In the genomic region with DNA sequence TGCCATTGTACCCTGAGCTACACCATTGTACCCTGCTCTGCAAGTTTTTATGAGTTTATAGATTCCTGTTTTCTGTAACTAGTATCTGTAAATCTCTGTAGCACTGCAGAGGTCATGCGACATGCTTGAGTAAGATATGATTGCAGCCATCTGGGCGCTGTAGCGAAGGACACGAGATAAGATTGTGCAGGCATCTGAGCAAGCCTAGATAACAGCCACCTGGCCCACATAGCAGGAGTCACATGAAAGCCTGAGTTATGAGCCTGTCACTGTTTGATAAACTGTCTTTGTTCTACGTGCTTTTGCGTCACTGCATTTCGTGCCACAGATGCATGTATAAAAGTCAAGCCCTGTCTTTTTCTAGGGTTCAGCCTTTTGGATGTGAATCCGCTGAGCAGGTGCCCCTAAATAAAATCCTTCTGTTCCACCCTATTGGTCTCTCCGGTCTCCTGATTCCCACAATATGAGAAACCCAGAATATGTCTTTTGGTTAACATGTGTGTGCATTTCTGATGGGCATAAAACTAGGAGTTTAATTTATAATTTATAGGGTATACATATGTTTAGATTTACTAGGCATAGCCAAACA, we compare ENCODE assay signal across 1 cellular context.
TF ChIP-seq lines count a peak whose summit lies in the region.

No MANE protein-coding gene starts in this region.

TF ChIP-seq in GM23338, 12 proteins besides CTCF, POLR2A, EP300 and RAD21:
- TF ChIP-seq, protein P1, sequence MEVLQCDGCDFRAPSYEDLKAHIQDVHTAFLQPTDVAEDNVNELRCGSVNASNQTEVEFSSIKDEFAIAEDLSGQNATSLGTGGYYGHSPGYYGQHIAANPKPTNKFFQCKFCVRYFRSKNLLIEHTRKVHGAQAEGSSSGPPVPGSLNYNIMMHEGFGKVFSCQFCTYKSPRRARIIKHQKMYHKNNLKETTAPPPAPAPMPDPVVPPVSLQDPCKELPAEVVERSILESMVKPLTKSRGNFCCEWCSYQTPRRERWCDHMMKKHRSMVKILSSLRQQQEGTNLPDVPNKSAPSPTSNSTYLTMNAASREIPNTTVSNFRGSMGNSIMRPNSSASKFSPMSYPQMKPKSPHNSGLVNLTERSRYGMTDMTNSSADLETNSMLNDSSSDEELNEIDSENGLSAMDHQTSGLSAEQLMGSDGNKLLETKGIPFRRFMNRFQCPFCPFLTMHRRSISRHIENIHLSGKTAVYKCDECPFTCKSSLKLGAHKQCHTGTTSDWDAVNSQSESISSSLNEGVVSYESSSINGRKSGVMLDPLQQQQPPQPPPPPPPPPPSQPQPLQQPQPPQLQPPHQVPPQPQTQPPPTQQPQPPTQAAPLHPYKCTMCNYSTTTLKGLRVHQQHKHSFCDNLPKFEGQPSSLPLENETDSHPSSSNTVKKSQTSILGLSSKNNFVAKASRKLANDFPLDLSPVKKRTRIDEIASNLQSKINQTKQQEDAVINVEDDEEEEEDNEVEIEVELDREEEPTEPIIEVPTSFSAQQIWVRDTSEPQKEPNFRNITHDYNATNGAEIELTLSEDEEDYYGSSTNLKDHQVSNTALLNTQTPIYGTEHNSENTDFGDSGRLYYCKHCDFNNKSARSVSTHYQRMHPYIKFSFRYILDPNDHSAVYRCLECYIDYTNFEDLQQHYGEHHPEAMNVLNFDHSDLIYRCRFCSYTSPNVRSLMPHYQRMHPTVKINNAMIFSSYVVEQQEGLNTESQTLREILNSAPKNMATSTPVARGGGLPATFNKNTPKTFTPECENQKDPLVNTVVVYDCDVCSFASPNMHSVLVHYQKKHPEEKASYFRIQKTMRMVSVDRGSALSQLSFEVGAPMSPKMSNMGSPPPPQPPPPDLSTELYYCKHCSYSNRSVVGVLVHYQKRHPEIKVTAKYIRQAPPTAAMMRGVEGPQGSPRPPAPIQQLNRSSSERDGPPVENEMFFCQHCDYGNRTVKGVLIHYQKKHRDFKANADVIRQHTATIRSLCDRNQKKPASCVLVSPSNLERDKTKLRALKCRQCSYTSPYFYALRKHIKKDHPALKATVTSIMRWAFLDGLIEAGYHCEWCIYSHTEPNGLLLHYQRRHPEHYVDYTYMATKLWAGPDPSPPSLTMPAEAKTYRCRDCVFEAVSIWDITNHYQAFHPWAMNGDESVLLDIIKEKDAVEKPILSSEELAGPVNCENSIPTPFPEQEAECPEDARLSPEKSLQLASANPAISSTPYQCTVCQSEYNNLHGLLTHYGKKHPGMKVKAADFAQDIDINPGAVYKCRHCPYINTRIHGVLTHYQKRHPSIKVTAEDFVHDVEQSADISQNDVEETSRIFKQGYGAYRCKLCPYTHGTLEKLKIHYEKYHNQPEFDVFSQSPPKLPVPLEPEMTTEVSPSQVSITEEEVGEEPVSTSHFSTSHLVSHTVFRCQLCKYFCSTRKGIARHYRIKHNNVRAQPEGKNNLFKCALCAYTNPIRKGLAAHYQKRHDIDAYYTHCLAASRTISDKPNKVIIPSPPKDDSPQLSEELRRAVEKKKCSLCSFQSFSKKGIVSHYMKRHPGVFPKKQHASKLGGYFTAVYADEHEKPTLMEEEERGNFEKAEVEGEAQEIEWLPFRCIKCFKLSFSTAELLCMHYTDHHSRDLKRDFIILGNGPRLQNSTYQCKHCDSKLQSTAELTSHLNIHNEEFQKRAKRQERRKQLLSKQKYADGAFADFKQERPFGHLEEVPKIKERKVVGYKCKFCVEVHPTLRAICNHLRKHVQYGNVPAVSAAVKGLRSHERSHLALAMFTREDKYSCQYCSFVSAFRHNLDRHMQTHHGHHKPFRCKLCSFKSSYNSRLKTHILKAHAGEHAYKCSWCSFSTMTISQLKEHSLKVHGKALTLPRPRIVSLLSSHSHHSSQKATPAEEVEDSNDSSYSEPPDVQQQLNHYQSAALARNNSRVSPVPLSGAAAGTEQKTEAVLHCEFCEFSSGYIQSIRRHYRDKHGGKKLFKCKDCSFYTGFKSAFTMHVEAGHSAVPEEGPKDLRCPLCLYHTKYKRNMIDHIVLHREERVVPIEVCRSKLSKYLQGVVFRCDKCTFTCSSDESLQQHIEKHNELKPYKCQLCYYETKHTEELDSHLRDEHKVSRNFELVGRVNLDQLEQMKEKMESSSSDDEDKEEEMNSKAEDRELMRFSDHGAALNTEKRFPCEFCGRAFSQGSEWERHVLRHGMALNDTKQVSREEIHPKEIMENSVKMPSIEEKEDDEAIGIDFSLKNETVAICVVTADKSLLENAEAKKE (CRISPR knock-in tag; IDR thresholded peaks at IDR 0.05), result no peak
- TF ChIP-seq EZH2 (IDR thresholded peaks at IDR 0.05; ENCODE audit: low read depth, unreplicated experiment), result no peak
- TF ChIP-seq EZH2phosphoT487 (IDR thresholded peaks at IDR 0.05; ENCODE audit: unreplicated experiment), result no peak
- no peak for TF ChIP-seq NANOG (IDR thresholded peaks at IDR 0.05; ENCODE audit: borderline replicate concordance)
- TF ChIP-seq ZNF331 (CRISPR knock-in tag; IDR thresholded peaks at IDR 0.05; ENCODE audit: low read depth), result no peak
- no peak for TF ChIP-seq ZNF114 (CRISPR knock-in tag; IDR thresholded peaks at IDR 0.05)
- no peak for TF ChIP-seq JUNB (IDR thresholded peaks at IDR 0.05; ENCODE audit: unreplicated experiment)
- TF ChIP-seq, protein P2, sequence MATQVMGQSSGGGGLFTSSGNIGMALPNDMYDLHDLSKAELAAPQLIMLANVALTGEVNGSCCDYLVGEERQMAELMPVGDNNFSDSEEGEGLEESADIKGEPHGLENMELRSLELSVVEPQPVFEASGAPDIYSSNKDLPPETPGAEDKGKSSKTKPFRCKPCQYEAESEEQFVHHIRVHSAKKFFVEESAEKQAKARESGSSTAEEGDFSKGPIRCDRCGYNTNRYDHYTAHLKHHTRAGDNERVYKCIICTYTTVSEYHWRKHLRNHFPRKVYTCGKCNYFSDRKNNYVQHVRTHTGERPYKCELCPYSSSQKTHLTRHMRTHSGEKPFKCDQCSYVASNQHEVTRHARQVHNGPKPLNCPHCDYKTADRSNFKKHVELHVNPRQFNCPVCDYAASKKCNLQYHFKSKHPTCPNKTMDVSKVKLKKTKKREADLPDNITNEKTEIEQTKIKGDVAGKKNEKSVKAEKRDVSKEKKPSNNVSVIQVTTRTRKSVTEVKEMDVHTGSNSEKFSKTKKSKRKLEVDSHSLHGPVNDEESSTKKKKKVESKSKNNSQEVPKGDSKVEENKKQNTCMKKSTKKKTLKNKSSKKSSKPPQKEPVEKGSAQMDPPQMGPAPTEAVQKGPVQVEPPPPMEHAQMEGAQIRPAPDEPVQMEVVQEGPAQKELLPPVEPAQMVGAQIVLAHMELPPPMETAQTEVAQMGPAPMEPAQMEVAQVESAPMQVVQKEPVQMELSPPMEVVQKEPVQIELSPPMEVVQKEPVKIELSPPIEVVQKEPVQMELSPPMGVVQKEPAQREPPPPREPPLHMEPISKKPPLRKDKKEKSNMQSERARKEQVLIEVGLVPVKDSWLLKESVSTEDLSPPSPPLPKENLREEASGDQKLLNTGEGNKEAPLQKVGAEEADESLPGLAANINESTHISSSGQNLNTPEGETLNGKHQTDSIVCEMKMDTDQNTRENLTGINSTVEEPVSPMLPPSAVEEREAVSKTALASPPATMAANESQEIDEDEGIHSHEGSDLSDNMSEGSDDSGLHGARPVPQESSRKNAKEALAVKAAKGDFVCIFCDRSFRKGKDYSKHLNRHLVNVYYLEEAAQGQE (IDR thresholded peaks at IDR 0.05; ENCODE audit: unreplicated experiment), result no peak
- no peak for TF ChIP-seq CREB1 (CRISPR knock-in tag; IDR thresholded peaks at IDR 0.05; ENCODE audit: low read depth)
- no peak for TF ChIP-seq STAT1 (IDR thresholded peaks at IDR 0.05; ENCODE audit: unreplicated experiment)
- TF ChIP-seq POLR2AphosphoS5 (IDR thresholded peaks at IDR 0.05; ENCODE audit: low read depth), result no peak
TF ChIP-seq in GM23338: peak in this region for 0.
